In genomic region chr1:207025144-207025880, GRCh38 we compare ENCODE assay signal across 11 cellular contexts. TPM values are rescaled to one million over a fixed set of nuclear protein-coding genes. Genes with fewer than 3 reads are reported as not detected.
DNase-seq lines count a peak whose midpoint lies in the region; FAIRE-seq and TF ChIP-seq lines count a peak whose summit lies in the region.
"Had no signal": no experiment of that assay in that cellular context is flagged by ENCODE, and none has a peak within 500 bp of the region (broad histone marks: within the 10 kb centered on the region; RNA-seq: fewer than 3 reads in every experiment).

No MANE protein-coding gene starts in this region.

- no peaks in the 10 kb centered on the region for H3K79me2 ChIP-seq in neural progenitor cell (ENCODE audit: low read depth)

- DNase-seq in Caki2 (ENCODE audit: low read depth) (peak; percentile 27), RCC 7860 (ENCODE audit: low spot score) (peak; percentile 87), fibroblast of gingiva (ENCODE audit: low read depth) (peak; percentile 56), neural progenitor cell (ENCODE audit: low spot score) (peak; percentile 22), SK-N-DZ (ENCODE audit: low spot score) (no peak), mucosa of gallbladder (ENCODE audit: low spot score) (no peak), SW480 (ENCODE audit: low spot score) (no peak)
- DNase-seq in activated T-cell treated with anti-CD3 and anti-CD28 coated beads, Interleukin-2, amount 50 U/mL, for 24 hours = no peak
- DNase-seq: activated naive CD4-positive, alpha-beta T cell treated with anti-CD3 and anti-CD28 coated beads, Interleukin-2, amount 50 U/mL, for 16 hours had no signal

- H3K27me3 ChIP-seq in neural progenitor cell = no peaks in the 10 kb centered on the region

- no peak overlapping the region for H3K9ac ChIP-seq in neural progenitor cell

- H3K36me3 Mint-ChIP-seq in neural progenitor cell = no peaks in the 10 kb centered on the region
- no peaks in the 10 kb centered on the region for H3K36me3 Mint-ChIP-seq in activated T-cell treated with anti-CD3 and anti-CD28 coated beads, Interleukin-2, amount 50 U/mL, for 24 hours (ENCODE audit: low read depth)

- no peaks in the 10 kb centered on the region for H3K9me3 Mint-ChIP-seq in neural progenitor cell
- H3K9me3 Mint-ChIP-seq in activated T-cell treated with anti-CD3 and anti-CD28 coated beads, Interleukin-2, amount 50 U/mL, for 24 hours = no peaks in the 10 kb centered on the region

- TF ChIP-seq CTCF in neural progenitor cell (IDR thresholded peaks at IDR 0.05) = no peak

- H3K4me2 ChIP-seq in neural progenitor cell = peak overlapping the region; percentile 54

- in situ Hi-C loops in Caki2 (cut with HindIII; ENCODE audit: low pct_unique_long_range_greater_than_20kb, low sequenced_read_pairs) = no loop called here

- H3K36me3 ChIP-seq in neural progenitor cell = no peaks in the 10 kb centered on the region

- peaks cover 7% of the 10 kb centered on the region for H3K4me1 ChIP-seq in neural progenitor cell

- H3K27ac ChIP-seq in neural progenitor cell = no peak overlapping the region

- no peaks in the 10 kb centered on the region for H4K20me1 ChIP-seq in neural progenitor cell (ENCODE audit: low read depth)

- peaks cover 4% of the 10 kb centered on the region for H3K27me3 Mint-ChIP-seq in neural progenitor cell (ENCODE audit: insufficient read depth, low read depth)
- H3K27me3 Mint-ChIP-seq in activated T-cell treated with anti-CD3 and anti-CD28 coated beads, Interleukin-2, amount 50 U/mL, for 24 hours = peaks cover 34% of the 10 kb centered on the region

- peak overlapping the region; percentile 66 for H2AFZ ChIP-seq in neural progenitor cell (replicated peaks)

- no peak overlapping the region for H3K27ac Mint-ChIP-seq in neural progenitor cell
- no peak overlapping the region for H3K27ac Mint-ChIP-seq in activated T-cell treated with anti-CD3 and anti-CD28 coated beads, Interleukin-2, amount 50 U/mL, for 24 hours

- peak; percentile 91 for FAIRE-seq in RCC 7860 (lab: Jason Lieb, UNC)
- FAIRE-seq: D721Med had no signal

- no peaks in the 10 kb centered on the region for H3K9me3 ChIP-seq in neural progenitor cell (ENCODE audit: low read depth)

- H3K4me1 Mint-ChIP-seq in neural progenitor cell = peaks cover 16% of the 10 kb centered on the region
- H3K4me1 Mint-ChIP-seq in activated T-cell treated with anti-CD3 and anti-CD28 coated beads, Interleukin-2, amount 50 U/mL, for 24 hours (ENCODE audit: low read depth) = peaks cover 8% of the 10 kb centered on the region

- no peak overlapping the region for H3K4me3 ChIP-seq in neural progenitor cell

- H3K4me3 Mint-ChIP-seq in neural progenitor cell = no peak overlapping the region
- no peak overlapping the region for H3K4me3 Mint-ChIP-seq in activated T-cell treated with anti-CD3 and anti-CD28 coated beads, Interleukin-2, amount 50 U/mL, for 24 hours

- H3F3A ChIP-seq in neural progenitor cell (ENCODE audit: low read depth) = no peaks in the 10 kb centered on the region

RNA-seq across cellular contexts. Expression of gene C1orf116, which starts 7.2 kb away (rescaled TPM):
- total RNA-seq in Caki2 (2014; rRNA removed; shearing (Covaris generic); ENCODE audit: low replicate concordance) = 1.7 TPM in 2 replicates
- total RNA-seq in neural progenitor cell (ENCODE audit: low replicate concordance) (0.04 and 0.56 TPM in 2 replicates), mucosa of gallbladder (45.1 TPM)
- not detected in 2 replicates for polyA plus RNA-seq in SK-N-DZ (2014; cell fraction: cytosol; rRNA removed)
- polyA plus RNA-seq in SK-N-DZ (2014; cell fraction: nucleus; rRNA removed) = not detected in 2 replicates

RNA-seq across cellular contexts. Expression of gene YOD1, which starts 25.7 kb away (rescaled TPM):
- total RNA-seq in Caki2 (2014; rRNA removed; shearing (Covaris generic); ENCODE audit: low replicate concordance) = 2.3 and 2.9 TPM in 2 replicates
- total RNA-seq in neural progenitor cell (ENCODE audit: low replicate concordance) (17.7 and 27.0 TPM in 2 replicates), mucosa of gallbladder (4.5 TPM)
- 8.6 and 9.0 TPM in 2 replicates for polyA plus RNA-seq in SK-N-DZ (2014; cell fraction: cytosol; rRNA removed)
- 5.5 and 8.7 TPM in 2 replicates for polyA plus RNA-seq in SK-N-DZ (2014; cell fraction: nucleus; rRNA removed)

RNA-seq across cellular contexts. Expression of gene PFKFB2, which starts 27.8 kb away (rescaled TPM):
- 1.7 and 4.0 TPM in 2 replicates for total RNA-seq in Caki2 (2014; rRNA removed; shearing (Covaris generic); ENCODE audit: low replicate concordance)
- total RNA-seq in neural progenitor cell (ENCODE audit: low replicate concordance) (6.0 and 10.0 TPM in 2 replicates), mucosa of gallbladder (17.9 TPM)
- 1.5 and 1.9 TPM in 2 replicates for polyA plus RNA-seq in SK-N-DZ (2014; cell fraction: cytosol; rRNA removed)
- 1.3 and 3.2 TPM in 2 replicates for polyA plus RNA-seq in SK-N-DZ (2014; cell fraction: nucleus; rRNA removed)

RNA-seq across cellular contexts. Expression of gene FCAMR, which starts 55.1 kb away (rescaled TPM):
- 0.14 TPM in 1 of 2 replicates, not detected in the other for total RNA-seq in Caki2 (2014; rRNA removed; shearing (Covaris generic); ENCODE audit: low replicate concordance)
- not detected in 2 replicates for total RNA-seq in neural progenitor cell (ENCODE audit: low replicate concordance)
- polyA plus RNA-seq in SK-N-DZ (2014; cell fraction: cytosol; rRNA removed) = not detected in 2 replicates
- polyA plus RNA-seq in SK-N-DZ (2014; cell fraction: nucleus; rRNA removed) = not detected in 2 replicates
- 0.46 TPM for total RNA-seq in mucosa of gallbladder
- total RNA-seq: SK-MEL-5 had no signal

Comparison
In these comparisons a context has a peak if more than half of its experiments do, and no peak if none do; other contexts are left out.
1. DNase-seq: peak in Caki2 (single experiment), RCC 7860 (single experiment), fibroblast of gingiva (single experiment) and neural progenitor cell (single experiment); none in SK-N-DZ (single experiment), mucosa of gallbladder (single experiment), SW480 (single experiment) and activated T-cell treated with anti-CD3 and anti-CD28 coated beads, Interleukin-2, amount 50 U/mL, for 24 hours (single experiment).
2. RNA of gene C1orf116, which starts 7.2 kb away (total RNA-seq): 45.1 TPM in mucosa of gallbladder (single experiment); 1.7 TPM in Caki2 and 0.04 to 0.56 TPM in neural progenitor cell; every median in the first group is over 10 times any median in the second.